Comparison of ENCODE assay signal across 1 cellular context in the genomic region with DNA sequence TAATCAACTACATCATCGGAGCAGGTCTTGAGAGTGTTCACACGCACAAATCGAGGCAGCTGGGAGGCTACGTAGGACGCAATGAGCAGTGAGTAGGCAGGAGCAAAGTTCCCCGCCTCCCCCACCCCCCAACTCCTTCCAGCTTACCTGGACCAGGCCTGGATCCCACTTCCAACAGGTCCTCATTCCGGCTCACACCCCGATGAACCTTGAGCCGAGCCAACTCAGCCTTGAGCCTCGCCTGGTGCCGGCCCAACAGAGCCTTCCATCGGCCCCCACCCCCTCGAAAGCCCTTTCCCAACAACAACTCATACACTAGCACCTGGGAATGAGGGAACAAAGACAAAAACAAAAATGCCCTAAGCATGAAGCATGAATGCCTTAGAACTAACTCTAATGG.
TF ChIP-seq lines count a peak whose summit lies in the region.

No MANE protein-coding gene starts in this region.

TF ChIP-seq in GM23338, 12 proteins besides CTCF, POLR2A, EP300 and RAD21:
- TF ChIP-seq STAT1 (IDR thresholded peaks at IDR 0.05; ENCODE audit: unreplicated experiment) = no peak
- TF ChIP-seq POLR2AphosphoS5 (IDR thresholded peaks at IDR 0.05; ENCODE audit: low read depth) = no peak
- TF ChIP-seq, protein P1, sequence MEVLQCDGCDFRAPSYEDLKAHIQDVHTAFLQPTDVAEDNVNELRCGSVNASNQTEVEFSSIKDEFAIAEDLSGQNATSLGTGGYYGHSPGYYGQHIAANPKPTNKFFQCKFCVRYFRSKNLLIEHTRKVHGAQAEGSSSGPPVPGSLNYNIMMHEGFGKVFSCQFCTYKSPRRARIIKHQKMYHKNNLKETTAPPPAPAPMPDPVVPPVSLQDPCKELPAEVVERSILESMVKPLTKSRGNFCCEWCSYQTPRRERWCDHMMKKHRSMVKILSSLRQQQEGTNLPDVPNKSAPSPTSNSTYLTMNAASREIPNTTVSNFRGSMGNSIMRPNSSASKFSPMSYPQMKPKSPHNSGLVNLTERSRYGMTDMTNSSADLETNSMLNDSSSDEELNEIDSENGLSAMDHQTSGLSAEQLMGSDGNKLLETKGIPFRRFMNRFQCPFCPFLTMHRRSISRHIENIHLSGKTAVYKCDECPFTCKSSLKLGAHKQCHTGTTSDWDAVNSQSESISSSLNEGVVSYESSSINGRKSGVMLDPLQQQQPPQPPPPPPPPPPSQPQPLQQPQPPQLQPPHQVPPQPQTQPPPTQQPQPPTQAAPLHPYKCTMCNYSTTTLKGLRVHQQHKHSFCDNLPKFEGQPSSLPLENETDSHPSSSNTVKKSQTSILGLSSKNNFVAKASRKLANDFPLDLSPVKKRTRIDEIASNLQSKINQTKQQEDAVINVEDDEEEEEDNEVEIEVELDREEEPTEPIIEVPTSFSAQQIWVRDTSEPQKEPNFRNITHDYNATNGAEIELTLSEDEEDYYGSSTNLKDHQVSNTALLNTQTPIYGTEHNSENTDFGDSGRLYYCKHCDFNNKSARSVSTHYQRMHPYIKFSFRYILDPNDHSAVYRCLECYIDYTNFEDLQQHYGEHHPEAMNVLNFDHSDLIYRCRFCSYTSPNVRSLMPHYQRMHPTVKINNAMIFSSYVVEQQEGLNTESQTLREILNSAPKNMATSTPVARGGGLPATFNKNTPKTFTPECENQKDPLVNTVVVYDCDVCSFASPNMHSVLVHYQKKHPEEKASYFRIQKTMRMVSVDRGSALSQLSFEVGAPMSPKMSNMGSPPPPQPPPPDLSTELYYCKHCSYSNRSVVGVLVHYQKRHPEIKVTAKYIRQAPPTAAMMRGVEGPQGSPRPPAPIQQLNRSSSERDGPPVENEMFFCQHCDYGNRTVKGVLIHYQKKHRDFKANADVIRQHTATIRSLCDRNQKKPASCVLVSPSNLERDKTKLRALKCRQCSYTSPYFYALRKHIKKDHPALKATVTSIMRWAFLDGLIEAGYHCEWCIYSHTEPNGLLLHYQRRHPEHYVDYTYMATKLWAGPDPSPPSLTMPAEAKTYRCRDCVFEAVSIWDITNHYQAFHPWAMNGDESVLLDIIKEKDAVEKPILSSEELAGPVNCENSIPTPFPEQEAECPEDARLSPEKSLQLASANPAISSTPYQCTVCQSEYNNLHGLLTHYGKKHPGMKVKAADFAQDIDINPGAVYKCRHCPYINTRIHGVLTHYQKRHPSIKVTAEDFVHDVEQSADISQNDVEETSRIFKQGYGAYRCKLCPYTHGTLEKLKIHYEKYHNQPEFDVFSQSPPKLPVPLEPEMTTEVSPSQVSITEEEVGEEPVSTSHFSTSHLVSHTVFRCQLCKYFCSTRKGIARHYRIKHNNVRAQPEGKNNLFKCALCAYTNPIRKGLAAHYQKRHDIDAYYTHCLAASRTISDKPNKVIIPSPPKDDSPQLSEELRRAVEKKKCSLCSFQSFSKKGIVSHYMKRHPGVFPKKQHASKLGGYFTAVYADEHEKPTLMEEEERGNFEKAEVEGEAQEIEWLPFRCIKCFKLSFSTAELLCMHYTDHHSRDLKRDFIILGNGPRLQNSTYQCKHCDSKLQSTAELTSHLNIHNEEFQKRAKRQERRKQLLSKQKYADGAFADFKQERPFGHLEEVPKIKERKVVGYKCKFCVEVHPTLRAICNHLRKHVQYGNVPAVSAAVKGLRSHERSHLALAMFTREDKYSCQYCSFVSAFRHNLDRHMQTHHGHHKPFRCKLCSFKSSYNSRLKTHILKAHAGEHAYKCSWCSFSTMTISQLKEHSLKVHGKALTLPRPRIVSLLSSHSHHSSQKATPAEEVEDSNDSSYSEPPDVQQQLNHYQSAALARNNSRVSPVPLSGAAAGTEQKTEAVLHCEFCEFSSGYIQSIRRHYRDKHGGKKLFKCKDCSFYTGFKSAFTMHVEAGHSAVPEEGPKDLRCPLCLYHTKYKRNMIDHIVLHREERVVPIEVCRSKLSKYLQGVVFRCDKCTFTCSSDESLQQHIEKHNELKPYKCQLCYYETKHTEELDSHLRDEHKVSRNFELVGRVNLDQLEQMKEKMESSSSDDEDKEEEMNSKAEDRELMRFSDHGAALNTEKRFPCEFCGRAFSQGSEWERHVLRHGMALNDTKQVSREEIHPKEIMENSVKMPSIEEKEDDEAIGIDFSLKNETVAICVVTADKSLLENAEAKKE (CRISPR knock-in tag; IDR thresholded peaks at IDR 0.05) = no peak
- TF ChIP-seq ZNF114 (CRISPR knock-in tag; IDR thresholded peaks at IDR 0.05) = no peak
- TF ChIP-seq, protein P2, sequence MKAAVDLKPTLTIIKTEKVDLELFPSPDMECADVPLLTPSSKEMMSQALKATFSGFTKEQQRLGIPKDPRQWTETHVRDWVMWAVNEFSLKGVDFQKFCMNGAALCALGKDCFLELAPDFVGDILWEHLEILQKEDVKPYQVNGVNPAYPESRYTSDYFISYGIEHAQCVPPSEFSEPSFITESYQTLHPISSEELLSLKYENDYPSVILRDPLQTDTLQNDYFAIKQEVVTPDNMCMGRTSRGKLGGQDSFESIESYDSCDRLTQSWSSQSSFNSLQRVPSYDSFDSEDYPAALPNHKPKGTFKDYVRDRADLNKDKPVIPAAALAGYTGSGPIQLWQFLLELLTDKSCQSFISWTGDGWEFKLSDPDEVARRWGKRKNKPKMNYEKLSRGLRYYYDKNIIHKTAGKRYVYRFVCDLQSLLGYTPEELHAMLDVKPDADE (IDR thresholded peaks at IDR 0.05) = no peak
- TF ChIP-seq, protein P3, sequence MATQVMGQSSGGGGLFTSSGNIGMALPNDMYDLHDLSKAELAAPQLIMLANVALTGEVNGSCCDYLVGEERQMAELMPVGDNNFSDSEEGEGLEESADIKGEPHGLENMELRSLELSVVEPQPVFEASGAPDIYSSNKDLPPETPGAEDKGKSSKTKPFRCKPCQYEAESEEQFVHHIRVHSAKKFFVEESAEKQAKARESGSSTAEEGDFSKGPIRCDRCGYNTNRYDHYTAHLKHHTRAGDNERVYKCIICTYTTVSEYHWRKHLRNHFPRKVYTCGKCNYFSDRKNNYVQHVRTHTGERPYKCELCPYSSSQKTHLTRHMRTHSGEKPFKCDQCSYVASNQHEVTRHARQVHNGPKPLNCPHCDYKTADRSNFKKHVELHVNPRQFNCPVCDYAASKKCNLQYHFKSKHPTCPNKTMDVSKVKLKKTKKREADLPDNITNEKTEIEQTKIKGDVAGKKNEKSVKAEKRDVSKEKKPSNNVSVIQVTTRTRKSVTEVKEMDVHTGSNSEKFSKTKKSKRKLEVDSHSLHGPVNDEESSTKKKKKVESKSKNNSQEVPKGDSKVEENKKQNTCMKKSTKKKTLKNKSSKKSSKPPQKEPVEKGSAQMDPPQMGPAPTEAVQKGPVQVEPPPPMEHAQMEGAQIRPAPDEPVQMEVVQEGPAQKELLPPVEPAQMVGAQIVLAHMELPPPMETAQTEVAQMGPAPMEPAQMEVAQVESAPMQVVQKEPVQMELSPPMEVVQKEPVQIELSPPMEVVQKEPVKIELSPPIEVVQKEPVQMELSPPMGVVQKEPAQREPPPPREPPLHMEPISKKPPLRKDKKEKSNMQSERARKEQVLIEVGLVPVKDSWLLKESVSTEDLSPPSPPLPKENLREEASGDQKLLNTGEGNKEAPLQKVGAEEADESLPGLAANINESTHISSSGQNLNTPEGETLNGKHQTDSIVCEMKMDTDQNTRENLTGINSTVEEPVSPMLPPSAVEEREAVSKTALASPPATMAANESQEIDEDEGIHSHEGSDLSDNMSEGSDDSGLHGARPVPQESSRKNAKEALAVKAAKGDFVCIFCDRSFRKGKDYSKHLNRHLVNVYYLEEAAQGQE (IDR thresholded peaks at IDR 0.05; ENCODE audit: unreplicated experiment) = no peak
- no peak for TF ChIP-seq JUNB (IDR thresholded peaks at IDR 0.05; ENCODE audit: unreplicated experiment)
- no peak for TF ChIP-seq EZH2 (IDR thresholded peaks at IDR 0.05; ENCODE audit: low read depth, unreplicated experiment)
- TF ChIP-seq NANOG (IDR thresholded peaks at IDR 0.05; ENCODE audit: borderline replicate concordance) = no peak
- TF ChIP-seq CREB1 (CRISPR knock-in tag; IDR thresholded peaks at IDR 0.05; ENCODE audit: low read depth) = no peak
- TF ChIP-seq ZNF331 (CRISPR knock-in tag; IDR thresholded peaks at IDR 0.05; ENCODE audit: low read depth) = no peak
- TF ChIP-seq EZH2phosphoT487 (IDR thresholded peaks at IDR 0.05; ENCODE audit: unreplicated experiment) = no peak
TF ChIP-seq in GM23338: peak in this region for 0.
